Comparison of ENCODE assay signal across 28 cellular contexts in genomic region chr4:54607521-54607920, GRCh38. TPM values are rescaled to one million over a fixed set of nuclear protein-coding genes. Genes with fewer than 3 reads are reported as not detected.
"Had no signal": no experiment of that assay in that cellular context is flagged by ENCODE, and none has a peak within 500 bp of the region (broad histone marks: within the 10 kb centered on the region; RNA-seq: fewer than 3 reads in every experiment).

No MANE protein-coding gene starts in this region.

- H3K9me3 ChIP-seq: SJCRH30, SK-N-SH had no signal

- H3K4me1 ChIP-seq: Peyer's patch, SJCRH30, SJSA1 had no signal

- FAIRE-seq: RCC 7860 had no signal

- H3K27ac Mint-ChIP-seq: T-cell had no signal

- H3K4me2 ChIP-seq: PC-9, SK-N-SH had no signal

- H3K4me3 ChIP-seq: PC-9, Peyer's patch, SJCRH30, SJSA1, SK-N-MC had no signal

- H3K27me3 ChIP-seq: Peyer's patch, SJCRH30 had no signal

- H3K4me1 Mint-ChIP-seq: T-cell had no signal

- ATAC-seq: Panc1, PC-3, Right ventricle myocardium inferior, SK-N-SH treated with all-trans-retinoic acid at 6 μM for 48 hours, T-cell had no signal

- DNase-seq: NCI-H526; NCI-H526 treated with DMSO at 0.1 percent for 48 hours; NCI-H69; NCI-H748 treated with DMSO at 0.1 percent for 48 hours; NCI-H774; NCI-H82; NK-92 treated with Interleukin-12 subunit alpha and Interleukin-12 subunit beta, amount 100 ng/mL, for 24 hours; OCI-M1; PC-3; PC-9; Peyer's patch; Right ventricle myocardium superior; RPMI8226; SHP77; SHP77 treated with DMSO at 0.1 percent for 48 hours; SIG-M5; SJCRH30; SK-N-SH; SW 1271; T-cell had no signal

- H3K27ac ChIP-seq: PC-9, Peyer's patch, RWPE1, SJCRH30, SJSA1, SK-N-MC had no signal

- H3K4me3 Mint-ChIP-seq: T-cell had no signal

- H2AFZ ChIP-seq: PC-9 had no signal

- H3K9ac ChIP-seq: SK-N-SH had no signal

- H3K36me3 ChIP-seq: Peyer's patch, SJCRH30, SJSA1 had no signal

- H3K36me3 Mint-ChIP-seq: T-cell had no signal

- H3K9me3 Mint-ChIP-seq: T-cell had no signal

RNA-seq across cellular contexts. Expression of gene KIT, which starts 50.2 kb away (rescaled TPM):
- total RNA-seq: OCI-LY7, PC-3, PC-9, SJSA1 had no signal
